8 cellular contexts compared by ENCODE assay signal in genomic region chr12:11758087-11758837, GRCh38.
A peak's percentile ranks its signal among the peaks of the same experiment; 100 is the strongest.
DNase-seq lines count a peak whose midpoint lies in the region; ATAC-seq, FAIRE-seq and TF ChIP-seq lines count a peak whose summit lies in the region.

No MANE protein-coding gene starts in this region.

- H3K79me1 ChIP-seq in trophoblast cell (ENCODE audit: low read length) = no peaks in the 10 kb centered on the region

- no peak overlapping the region for H2AFZ ChIP-seq in trophoblast cell (ENCODE audit: insufficient read depth, low read length, poor library complexity)

- H3K36me3 ChIP-seq in Peyer's patch (peaks cover 0 to 10% (median 0%) of the 10 kb centered on the region in 3 donors), kidney (ENCODE audit: control insufficient read depth in 1 of 2, insufficient read depth in 2 of 2, low read length in 2 of 2) (no peaks in the 10 kb centered on the region), trophoblast cell (ENCODE audit: control insufficient read depth in 1 of 2, insufficient read depth in 2 of 2, low read length in 2 of 2) (peaks cover 0 to 3% of the 10 kb centered on the region in 2 experiments)

- H3K79me2 ChIP-seq in trophoblast cell (ENCODE audit: control insufficient read depth, insufficient read depth, low read length, poor library complexity) = no peaks in the 10 kb centered on the region

- no peaks in the 10 kb centered on the region for H3K9me3 ChIP-seq in Peyer's patch
- no peaks in the 10 kb centered on the region for H3K9me3 ChIP-seq in kidney (ENCODE audit: control insufficient read depth in 1 of 2, low read length in 2 of 2)
- no peaks in the 10 kb centered on the region for H3K9me3 ChIP-seq in trophoblast cell (ENCODE audit: insufficient read depth, low read depth, low read length)

- H3K9me3 Mint-ChIP-seq in stimulated activated memory B cell treated with anti-CD40 and anti-IgM and Interleukin-4, amounts not matched to agents 10 μg/mL and 1 μg/mL and 100 μg/mL, for 72 hours = no peaks in the 10 kb centered on the region

- H3K4me1 ChIP-seq in Peyer's patch (peaks cover 0 to 64% (median 16%) of the 10 kb centered on the region in 4 donors), kidney (ENCODE audit: control insufficient read depth in 1 of 2, insufficient read depth in 1 of 2, low read depth in 1 of 2, low read length in 2 of 2) (peaks cover 13 to 14% of the 10 kb centered on the region in 2 donors), trophoblast cell (ENCODE audit: control insufficient read depth in 1 of 2, insufficient read depth in 2 of 2, low read length in 2 of 2) (peaks cover 0 to 2% of the 10 kb centered on the region in 2 experiments)

- peak overlapping the region in 1 of 2 donors; percentile 28 for H3K9ac ChIP-seq in kidney (ENCODE audit: low read length in 2 of 2)
- no peak overlapping the region for H3K9ac ChIP-seq in trophoblast cell (ENCODE audit: low read length)

- H3K4me3 ChIP-seq in Peyer's patch = no peak overlapping the region
- no peak overlapping the region for H3K4me3 ChIP-seq in kidney (ENCODE audit: low read length in 2 of 2)
- no peak overlapping the region for H3K4me3 ChIP-seq in trophoblast cell (ENCODE audit: low read depth, low read length)

- peak; percentile 9 for ATAC-seq in stimulated activated memory B cell treated with anti-CD40 and anti-IgM and Interleukin-4, amounts not matched to agents 10 μg/mL and 1 μg/mL and 100 μg/mL, for 72 hours

- peak; percentile 6 for TF ChIP-seq POLR2A in GM18526 (IDR thresholded peaks at IDR 0.05; ENCODE audit: extremely low read depth, insufficient read length)
- TF ChIP-seq POLR2A in Peyer's patch (IDR thresholded peaks at IDR 0.05) = no peak

- H3K27ac Mint-ChIP-seq in stimulated activated memory B cell treated with anti-CD40 and anti-IgM and Interleukin-4, amounts not matched to agents 10 μg/mL and 1 μg/mL and 100 μg/mL, for 72 hours = peak overlapping the region; percentile 99

- no peak overlapping the region for H2AK5ac ChIP-seq in trophoblast cell (ENCODE audit: low read length)

- H3K4me2 ChIP-seq in trophoblast cell (ENCODE audit: low read length) = no peak overlapping the region

- no peak overlapping the region for H3K4ac ChIP-seq in trophoblast cell (ENCODE audit: low read depth, low read length)

- no peak overlapping the region for H2BK120ac ChIP-seq in trophoblast cell (ENCODE audit: insufficient read depth, low read length, poor library complexity)

- no peak overlapping the region for H2BK5ac ChIP-seq in trophoblast cell (ENCODE audit: low read depth, low read length, poor library complexity)

- H3K18ac ChIP-seq in trophoblast cell (ENCODE audit: low read length) = no peak overlapping the region

- H4K91ac ChIP-seq in trophoblast cell (ENCODE audit: low read depth, low read length) = no peak overlapping the region

- H3K27me3 ChIP-seq in Peyer's patch = no peaks in the 10 kb centered on the region
- H3K27me3 ChIP-seq in trophoblast cell (ENCODE audit: insufficient read depth, low read length) = no peaks in the 10 kb centered on the region

- H2BK12ac ChIP-seq in trophoblast cell (ENCODE audit: low read length) = no peak overlapping the region

- H3K4me1 Mint-ChIP-seq in stimulated activated memory B cell treated with anti-CD40 and anti-IgM and Interleukin-4, amounts not matched to agents 10 μg/mL and 1 μg/mL and 100 μg/mL, for 72 hours = peaks cover 84% of the 10 kb centered on the region

- H4K12ac ChIP-seq in trophoblast cell (ENCODE audit: low read depth, low read length) = no peak overlapping the region

- H3K27me3 Mint-ChIP-seq in stimulated activated memory B cell treated with anti-CD40 and anti-IgM and Interleukin-4, amounts not matched to agents 10 μg/mL and 1 μg/mL and 100 μg/mL, for 72 hours = no peaks in the 10 kb centered on the region

- no peak overlapping the region for H3K23ac ChIP-seq in trophoblast cell (ENCODE audit: low read length)

- no peak overlapping the region for H4K8ac ChIP-seq in trophoblast cell (ENCODE audit: low read depth, low read length)

- intact Hi-C loops in kidney (cut with DNase I) = no loop called here

- DNase-seq in Peyer's patch (no peak), kidney (no peak), hypothalamus (lab: John Stamatoyannopoulos, UW) (no peak), trophoblast cell (no peak), NCI-H2171 treated with DMSO at 0.1 percent for 48 hours (lab: John Stamatoyannopoulos, UW) (no peak), 8988T (no peak)

- FAIRE-seq in kidney (lab: Jason Lieb, UNC) = no peak

- peak overlapping the region; percentile 51 for H3K4me3 Mint-ChIP-seq in stimulated activated memory B cell treated with anti-CD40 and anti-IgM and Interleukin-4, amounts not matched to agents 10 μg/mL and 1 μg/mL and 100 μg/mL, for 72 hours

- no peak overlapping the region for H3K14ac ChIP-seq in trophoblast cell (ENCODE audit: low read length)

- H3K27ac ChIP-seq in Peyer's patch = peak overlapping the region; percentile 64 to 84 (median 76)
- H3K27ac ChIP-seq in kidney (ENCODE audit: low read depth in 2 of 2, low read length in 2 of 2) = peak overlapping the region; percentile 75 to 78
- no peak overlapping the region for H3K27ac ChIP-seq in trophoblast cell (ENCODE audit: low read depth, low read length)

- no CpG with 5 or more reads among the region's 8 CpGs for WGBS in trophoblast cell (ENCODE audit: extremely low coverage, insufficient coverage, insufficient read length)

- TF ChIP-seq CTCF in Peyer's patch (IDR thresholded peaks at IDR 0.05) = no peak
- TF ChIP-seq CTCF in kidney (IDR thresholded peaks at IDR 0.05; ENCODE audit: borderline replicate concordance, extremely low read depth, insufficient read depth) = no peak

- H3K36me3 Mint-ChIP-seq in stimulated activated memory B cell treated with anti-CD40 and anti-IgM and Interleukin-4, amounts not matched to agents 10 μg/mL and 1 μg/mL and 100 μg/mL, for 72 hours = peaks cover 47% of the 10 kb centered on the region
